ENCODE assay signal across 8 cellular contexts in the genomic region with DNA sequence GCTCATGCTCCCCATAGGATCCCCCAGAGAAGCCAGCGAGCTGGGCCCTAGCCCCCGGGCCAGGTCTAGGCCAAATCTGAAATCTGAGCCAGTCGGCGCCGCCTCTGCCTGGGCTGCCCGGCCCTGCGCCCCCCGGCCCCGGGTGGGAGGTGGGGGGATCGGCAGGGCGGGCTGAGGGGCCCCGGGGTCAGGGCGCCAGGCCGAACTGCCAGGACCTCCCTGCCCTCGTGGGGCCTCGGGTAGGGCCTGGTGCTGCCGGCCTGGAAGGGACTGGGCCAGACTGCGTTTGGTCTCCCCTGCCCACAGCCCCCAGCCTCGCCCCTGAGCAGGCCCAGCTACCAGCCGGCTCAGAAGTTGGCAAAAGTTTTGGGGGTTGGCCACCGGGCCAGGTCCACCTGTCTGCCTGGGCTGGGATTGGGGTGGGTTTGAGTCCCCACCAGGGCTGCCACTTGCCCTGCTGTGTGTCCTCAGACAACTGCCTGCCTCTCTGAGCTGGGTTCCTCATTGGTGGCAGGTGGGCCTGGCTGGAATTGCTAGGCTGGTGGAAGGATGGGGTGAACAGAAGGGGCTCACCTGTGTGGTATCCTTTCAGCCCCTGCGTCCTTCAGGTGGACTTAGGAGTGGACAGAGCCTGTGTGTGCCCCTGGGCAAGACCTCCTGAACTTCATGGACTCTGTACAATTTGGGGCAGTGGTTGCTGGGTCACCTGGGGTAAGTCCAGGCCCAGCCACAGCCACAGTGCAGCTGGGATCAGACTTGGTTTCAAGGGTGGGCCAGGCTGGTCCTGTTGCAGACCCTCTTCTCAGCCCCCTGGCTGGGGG. TPM values are rescaled to one million over a fixed set of nuclear protein-coding genes. Genes with fewer than 3 reads are reported as not detected.
DNase-seq lines count a peak whose midpoint lies in the region; ATAC-seq and TF ChIP-seq lines count a peak whose summit lies in the region.

No MANE protein-coding gene starts in this region.

- H3K27me3 ChIP-seq in RWPE2 (ENCODE audit: insufficient read depth, poor library complexity, severe bottlenecking) = no peaks in the 10 kb centered on the region
- H3K27me3 ChIP-seq in trophoblast cell (ENCODE audit: insufficient read depth, low read length) = no peaks in the 10 kb centered on the region

- H3K23ac ChIP-seq in trophoblast cell (ENCODE audit: low read length) = no peak overlapping the region

- DNase-seq in D341Med (ENCODE audit: low spot score) = peak; percentile 73
- peak; percentile 84 for DNase-seq in RWPE2 (ENCODE audit: low spot score)
- DNase-seq in fibroblast of villous mesenchyme (ENCODE audit: low read depth) = no peak
- no peak for DNase-seq in trophoblast cell
- DNase-seq in NCI-H2029 treated with DMSO at 0.1 percent for 48 hours (lab: John Stamatoyannopoulos, UW) = no peak
- no peak for DNase-seq in stimulated activated CD8-positive, alpha-beta memory T cell treated with anti-CD3 and anti-CD28 coated beads, Interleukin-4, amount 100 ng/mL, for 48 hours
- DNase-seq in NCI-H1092 (lab: John Stamatoyannopoulos, UW) = no peak
- DNase-seq in cortex of kidney (lab: John Stamatoyannopoulos, UW) = no peak

- peaks cover 50% of the 10 kb centered on the region for H3K36me3 ChIP-seq in RWPE2 (ENCODE audit: low read depth)
- H3K36me3 ChIP-seq in trophoblast cell (ENCODE audit: control insufficient read depth in 1 of 2, insufficient read depth in 2 of 2, low read length in 2 of 2) = peaks cover 44 to 45% of the 10 kb centered on the region in 2 experiments

- peak overlapping the region; percentile 62 for H3K4me3 ChIP-seq in RWPE2 (ENCODE audit: severe bottlenecking)
- peak overlapping the region; percentile 66 for H3K4me3 ChIP-seq in fibroblast of villous mesenchyme (ENCODE audit: low read depth, low read length)
- H3K4me3 ChIP-seq in trophoblast cell (ENCODE audit: low read depth, low read length) = peak overlapping the region; percentile 82

- peaks cover 59% of the 10 kb centered on the region for H3K79me2 ChIP-seq in trophoblast cell (ENCODE audit: control insufficient read depth, insufficient read depth, low read length, poor library complexity)

- peak; percentile 4; the same call in 1 of the 3 replicates for ATAC-seq in RWPE2 (ENCODE audit: low read depth)

- H2BK12ac ChIP-seq in trophoblast cell (ENCODE audit: low read length) = peak overlapping the region; percentile 5

- H2BK120ac ChIP-seq in trophoblast cell (ENCODE audit: insufficient read depth, low read length, poor library complexity) = peak overlapping the region; percentile 33

- peak overlapping the region; percentile 4 for H2AFZ ChIP-seq in trophoblast cell (ENCODE audit: insufficient read depth, low read length, poor library complexity)

- H4K91ac ChIP-seq in trophoblast cell (ENCODE audit: low read depth, low read length) = peak overlapping the region; percentile 89

- peak overlapping the region; percentile 82 for H3K14ac ChIP-seq in trophoblast cell (ENCODE audit: low read length)

- H3K4ac ChIP-seq in trophoblast cell (ENCODE audit: low read depth, low read length) = peak overlapping the region; percentile 98

- peak overlapping the region; percentile 92 for H3K9ac ChIP-seq in trophoblast cell (ENCODE audit: low read length)

- TF ChIP-seq CTCF in RWPE2 (IDR thresholded peaks at IDR 0.05; ENCODE audit: poor library complexity, severe bottlenecking) = no peak
- no peak for TF ChIP-seq CTCF in fibroblast of villous mesenchyme (IDR thresholded peaks at IDR 0.05; ENCODE audit: insufficient read depth, low read depth, low read length)

- peak overlapping the region; percentile 4 for H2AK5ac ChIP-seq in trophoblast cell (ENCODE audit: low read length)

- peak overlapping the region; percentile 82 for H3K4me2 ChIP-seq in trophoblast cell (ENCODE audit: low read length)

- H3K27ac ChIP-seq in RWPE2 (ENCODE audit: poor library complexity, severe bottlenecking) (peak overlapping the region; percentile 96), trophoblast cell (ENCODE audit: low read depth, low read length) (peak overlapping the region; percentile 92)

- H3K18ac ChIP-seq in trophoblast cell (ENCODE audit: low read length) = peak overlapping the region; percentile 90

- H3K4me1 ChIP-seq in RWPE2 (ENCODE audit: insufficient read depth, poor library complexity, severe bottlenecking) = peaks cover 35% of the 10 kb centered on the region
- peaks cover 41 to 56% of the 10 kb centered on the region in 2 experiments for H3K4me1 ChIP-seq in trophoblast cell (ENCODE audit: control insufficient read depth in 1 of 2, insufficient read depth in 2 of 2, low read length in 2 of 2)

- no peaks in the 10 kb centered on the region for H3K9me3 ChIP-seq in RWPE2 (ENCODE audit: severe bottlenecking)
- no peaks in the 10 kb centered on the region for H3K9me3 ChIP-seq in trophoblast cell (ENCODE audit: insufficient read depth, low read depth, low read length)

- peak overlapping the region; percentile 47 for H2BK5ac ChIP-seq in trophoblast cell (ENCODE audit: low read depth, low read length, poor library complexity)

- peaks cover 63% of the 10 kb centered on the region for H3K79me1 ChIP-seq in trophoblast cell (ENCODE audit: low read length)

- H4K12ac ChIP-seq in trophoblast cell (ENCODE audit: low read depth, low read length) = peak overlapping the region; percentile 44

- no CpG with 5 or more reads among the region's 22 CpGs for WGBS in trophoblast cell (ENCODE audit: extremely low coverage, insufficient coverage, insufficient read length)

- peak overlapping the region; percentile 56 for H4K8ac ChIP-seq in trophoblast cell (ENCODE audit: low read depth, low read length)

RNA-seq across cellular contexts. Expression of a gene that starts 0.8 kb away (rescaled TPM):
- 20.3 and 20.6 TPM in 2 replicates for total RNA-seq in fibroblast of villous mesenchyme
- 188 and 198 TPM in 2 replicates for polyA plus RNA-seq in trophoblast cell (2013)

RNA-seq across cellular contexts. Expression of a gene that starts 57.3 kb away (rescaled TPM):
- total RNA-seq in fibroblast of villous mesenchyme = 15.1 and 17.1 TPM in 2 replicates
- polyA plus RNA-seq in trophoblast cell (2013) = 61.2 and 63.9 TPM in 2 replicates

Comparison
In these comparisons a context has a peak if more than half of its experiments do, and no peak if none do; other contexts are left out.
1. DNase-seq: peak in D341Med (single experiment) and RWPE2 (single experiment); none in fibroblast of villous mesenchyme (single experiment), trophoblast cell (0 of 2), NCI-H2029 treated with DMSO at 0.1 percent for 48 hours (single experiment), stimulated activated CD8-positive, alpha-beta memory T cell treated with anti-CD3 and anti-CD28 coated beads, Interleukin-4, amount 100 ng/mL, for 48 hours (single experiment), NCI-H1092 (single experiment) and cortex of kidney (single experiment).
2. Peak in every context shown above with its lines, with median percentiles within 50 percentile points of each other: H3K4me3 ChIP-seq.